In genomic region chr12:131845121-131845520, GRCh38 we compare ENCODE assay signal across 19 cellular contexts. TPM values are rescaled to one million over a fixed set of nuclear protein-coding genes. Genes with fewer than 3 reads are reported as not detected.
DNase-seq lines count a peak whose midpoint lies in the region; ATAC-seq, FAIRE-seq and TF ChIP-seq lines count a peak whose summit lies in the region.
"Had no signal": no experiment of that assay in that cellular context is flagged by ENCODE, and none has a peak within 500 bp of the region (broad histone marks: within the 10 kb centered on the region; RNA-seq: fewer than 3 reads in every experiment).

No MANE protein-coding gene starts in this region.

- H3K36me3 ChIP-seq in BE2C (no peaks in the 10 kb centered on the region), K562 (ENCODE audit: control insufficient read depth, insufficient read depth, low read length) (no peaks in the 10 kb centered on the region)

- H4K20me1 ChIP-seq in K562 (replicated peaks; ENCODE audit: control insufficient read depth, insufficient read depth, low read length), result no peaks in the 10 kb centered on the region

- no peak overlapping the region for H3K9ac ChIP-seq in K562 (ENCODE audit: insufficient read depth in 1 of 2, low read depth in 2 of 2, low read length in 2 of 2)
- H3K9ac ChIP-seq: BLaER1 treated with 17β-estradiol and CSF1 and Interleukin-3, amounts not matched to agents 10 nM and 100 nM had no signal

- intact Hi-C loops in K562 (cut with micrococcal nuclease), result no loop called here

- no peaks in the 10 kb centered on the region for H3K9me3 ChIP-seq in BE2C
- H3K9me3 ChIP-seq in K562 (replicated peaks; ENCODE audit: control insufficient read depth, insufficient read depth, low read depth, low read length), result no peaks in the 10 kb centered on the region
- H3K9me3 ChIP-seq: A549; BLaER1 treated with 17β-estradiol and CSF1 and Interleukin-3, amounts not matched to agents 10 nM and 100 nM had no signal

- in situ Hi-C loops in K562 (cut with MboI), result no loop called here

- H3K9me1 ChIP-seq in K562 (ENCODE audit: control insufficient read depth, insufficient read depth, low read length), result no peaks in the 10 kb centered on the region

- no peak for TF ChIP-seq RAD21 in K562 (CRISPR knock-in tag; conservative IDR thresholded peaks at IDR 0.05 in 1 of 2, IDR thresholded peaks at IDR 0.05 in 1 of 2)

- DNase-seq in DMS79 treated with DMSO at 0.1 percent for 48 hours (lab: John Stamatoyannopoulos, UW) (peak; percentile 8), DMS79 (lab: John Stamatoyannopoulos, UW) (no peak), BE2C (peak; percentile 61), NCI-H69 (lab: John Stamatoyannopoulos, UW) (peak; percentile 61), K562 (ENCODE audit: extremely low read depth in 1 of 4, low spot score in 3 of 4) (no peak), cerebellar nuclear complex (lab: John Stamatoyannopoulos, UW) (no peak), NCI-H345 (lab: John Stamatoyannopoulos, UW) (no peak), AG20443 (ENCODE audit: low spot score) (no peak)
- DNase-seq: CD8-positive, alpha-beta T cell; COR-L47; DMS 273 treated with DMSO at 0.1 percent for 48 hours; DMS53; GDM1; H7 had no signal

- peaks cover 4% of the 10 kb centered on the region; the same call in 1 of the 2 replicates for H3K4me1 ChIP-seq in BE2C
- peaks cover 0 to 40% of the 10 kb centered on the region in 2 experiments; a peak in 2 of 5 replicates for H3K4me1 ChIP-seq in K562 (replicated peaks in 1 of 2; ENCODE audit: control insufficient read depth in 2 of 2, insufficient read depth in 2 of 2, low read length in 2 of 2)
- H3K4me1 ChIP-seq: A549 had no signal

- POLR2A ChIA-PET in K562 (lab: Yijun Ruan, JAX), result interaction anchor here (0.5 kb wide), 1 partner anchor 226 kb away, joined by 4 read pairs; no protein-coding TSS in a partner anchor

- no peak for ATAC-seq in K562
- ATAC-seq: A549; CD8-positive, alpha-beta T cell; GM23338; HepG2 had no signal

- no peak overlapping the region for H3K27ac ChIP-seq in K562 (ENCODE audit: extremely low read depth, low read depth, low read length)
- H3K27ac ChIP-seq: 22Rv1; A549; BLaER1 treated with 17β-estradiol and CSF1 and Interleukin-3, amounts not matched to agents 10 nM and 100 nM had no signal

- BruUV-seq in K562 (replicated peaks; lab: Mats Ljungman, UMichigan), result no TSS peak

- TF ChIP-seq EP300 in K562 (IDR thresholded peaks at IDR 0.05; ENCODE audit: low read length), result no peak

- CTCF ChIA-PET in K562 (lab: Yijun Ruan, JAX; ENCODE audit: low intra/inter-chr PET ratio), result no interaction called here

- no peak for TF ChIP-seq POLR2A in K562 (conservative IDR thresholded peaks at IDR 0.05)

- no peak overlapping the region for H2AFZ ChIP-seq in K562 (ENCODE audit: low read depth, low read length)
- H2AFZ ChIP-seq: GM23338 had no signal

- TF ChIP-seq CTCF in BE2C (IDR thresholded peaks at IDR 0.05; ENCODE audit: low read depth, low read length) (no peak), K562 (IDR thresholded peaks at IDR 0.05 in 2 of 3, conservative IDR thresholded peaks at IDR 0.05 in 1 of 3; ENCODE audit: insufficient read depth in 2 of 3, low read depth in 1 of 3, low read length in 3 of 3) (no peak)

- no peak for FAIRE-seq in K562 (lab: Jason Lieb, UNC)
- FAIRE-seq: A549, HepG2 had no signal

- H3K79me2 ChIP-seq in K562 (ENCODE audit: control insufficient read depth, insufficient read depth, low read length), result no peaks in the 10 kb centered on the region

- no peak overlapping the region for H3K4me3 ChIP-seq in BE2C (ENCODE audit: low read depth, low read length)
- no peak overlapping the region for H3K4me3 ChIP-seq in K562
- H3K4me3 ChIP-seq: A549; BLaER1 treated with 17β-estradiol and CSF1 and Interleukin-3, amounts not matched to agents 10 nM and 100 nM; GM23338 had no signal

- 83% methylated on average over 27 of the region's 29 CpGs for WGBS in K562 (ENCODE audit: insufficient coverage, low coverage, missing lambda C conversion rate)

- H3K27me3 ChIP-seq in BE2C (no peaks in the 10 kb centered on the region), K562 (ENCODE audit: control insufficient read depth in 2 of 2, insufficient read depth in 2 of 2, low read length in 2 of 2) (no peaks in the 10 kb centered on the region)
- H3K27me3 ChIP-seq: BLaER1 treated with 17β-estradiol and CSF1 and Interleukin-3, amounts not matched to agents 10 nM and 100 nM had no signal

- H3K4me2 ChIP-seq in K562 (ENCODE audit: insufficient read depth, low read length), result no peak overlapping the region
- H3K4me2 ChIP-seq: A549; BLaER1 treated with 17β-estradiol and CSF1 and Interleukin-3, amounts not matched to agents 10 nM and 100 nM; GM23338 had no signal

TF ChIP-seq in K562, 482 proteins besides CTCF, POLR2A, EP300 and RAD21:
- no peak for TF ChIP-seq LCOR (CRISPR knock-in tag; IDR thresholded peaks at IDR 0.05)
- TF ChIP-seq, protein P1, sequence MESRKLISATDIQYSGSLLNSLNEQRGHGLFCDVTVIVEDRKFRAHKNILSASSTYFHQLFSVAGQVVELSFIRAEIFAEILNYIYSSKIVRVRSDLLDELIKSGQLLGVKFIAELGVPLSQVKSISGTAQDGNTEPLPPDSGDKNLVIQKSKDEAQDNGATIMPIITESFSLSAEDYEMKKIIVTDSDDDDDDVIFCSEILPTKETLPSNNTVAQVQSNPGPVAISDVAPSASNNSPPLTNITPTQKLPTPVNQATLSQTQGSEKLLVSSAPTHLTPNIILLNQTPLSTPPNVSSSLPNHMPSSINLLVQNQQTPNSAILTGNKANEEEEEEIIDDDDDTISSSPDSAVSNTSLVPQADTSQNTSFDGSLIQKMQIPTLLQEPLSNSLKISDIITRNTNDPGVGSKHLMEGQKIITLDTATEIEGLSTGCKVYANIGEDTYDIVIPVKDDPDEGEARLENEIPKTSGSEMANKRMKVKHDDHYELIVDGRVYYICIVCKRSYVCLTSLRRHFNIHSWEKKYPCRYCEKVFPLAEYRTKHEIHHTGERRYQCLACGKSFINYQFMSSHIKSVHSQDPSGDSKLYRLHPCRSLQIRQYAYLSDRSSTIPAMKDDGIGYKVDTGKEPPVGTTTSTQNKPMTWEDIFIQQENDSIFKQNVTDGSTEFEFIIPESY (CRISPR knock-in tag; IDR thresholded peaks at IDR 0.05), result peak; percentile 22; the same call in 1 of the 2 replicates
- no peak for TF ChIP-seq ZNF449 (CRISPR knock-in tag; IDR thresholded peaks at IDR 0.05)

RNA-seq across cellular contexts. Expression of gene MMP17, which starts 16.9 kb away (rescaled TPM):
- polyA plus RNA-seq in BE2C (2012; ENCODE audit: insufficient read depth, insufficient read length, low read depth), result 3.2 TPM
- total RNA-seq in K562 (2011; cell fraction: chromatin; rRNA removed; ENCODE audit: low replicate concordance), result 65.7 and 167 TPM in 2 replicates
- 84.0 and 92.2 TPM in 2 replicates for total RNA-seq in K562 (2011; cell fraction: nucleolus; rRNA removed)
- 68.9 and 73.7 TPM in 2 replicates for total RNA-seq in K562 (2011; cell fraction: nucleoplasm; rRNA removed)
- total RNA-seq in K562 (2014; rRNA removed) (12.7 and 17.5 TPM in 2 replicates), K562 (2014; rRNA removed; fragmentation: Illumina TruSeq; extraction: Trizol) (0.93 and 1.1 TPM in 2 replicates), K562 (2015; rRNA removed; fragmentation: Illumina TruSeq; extraction: Trizol) (4.0 and 4.6 TPM in 2 replicates), K562 (2021) (18.0 and 20.1 TPM in 2 replicates)
- polyA plus RNA-seq in K562 (2011; rRNA removed) (17.1 and 57.8 TPM in 2 replicates), K562 (2014; fragmentation: Illumina TruSeq; extraction: Trizol) (5.0 and 11.6 TPM in 2 replicates), K562 (2014; fragmentation: Nextera tagmentation; extraction: Ambion mirVana) (not detected), K562 (2014; rRNA removed) (21.2 and 24.1 TPM in 2 replicates)
- polyA plus RNA-seq in K562 (2011; cell fraction: cytosol; rRNA removed), result 29.3 and 39.3 TPM in 2 replicates
- 170 and 193 TPM in 2 replicates for polyA plus RNA-seq in K562 (2011; cell fraction: nucleus; rRNA removed)
- polyA plus RNA-seq in K562 (2012), result 17.2 and 26.5 TPM in 2 replicates
- polyA minus RNA-seq in K562 (2011; rRNA and poly(A)+ RNA removed), result 4.9 and 7.1 TPM in 2 replicates
- 13.5 and 30.6 TPM in 2 replicates for polyA minus RNA-seq in K562 (2011; cell fraction: cytosol; rRNA and poly(A)+ RNA removed)
- polyA minus RNA-seq in K562 (2011; cell fraction: nucleus; rRNA and poly(A)+ RNA removed), result 25.7 and 56.9 TPM in 2 replicates

RNA-seq across cellular contexts. Expression of gene ULK1, which starts 49.3 kb away (rescaled TPM):
- 43.2 TPM for polyA plus RNA-seq in BE2C (2012; ENCODE audit: insufficient read depth, insufficient read length, low read depth)
- total RNA-seq in K562 (2011; cell fraction: chromatin; rRNA removed; ENCODE audit: low replicate concordance), result 40.7 and 125 TPM in 2 replicates
- total RNA-seq in K562 (2011; cell fraction: nucleolus; rRNA removed), result 72.5 and 83.8 TPM in 2 replicates
- 47.5 and 50.5 TPM in 2 replicates for total RNA-seq in K562 (2011; cell fraction: nucleoplasm; rRNA removed)
- total RNA-seq in K562 (2014; rRNA removed), result 4.2 and 5.6 TPM in 2 replicates
- 0.83 and 0.98 TPM in 2 replicates for total RNA-seq in K562 (2014; rRNA removed; fragmentation: Illumina TruSeq; extraction: Trizol)
- 2.0 and 3.6 TPM in 2 replicates for total RNA-seq in K562 (2015; rRNA removed; fragmentation: Illumina TruSeq; extraction: Trizol)
- 17.3 and 29.4 TPM in 2 replicates for total RNA-seq in K562 (2021)
- 3.2 and 6.2 TPM in 2 replicates for polyA plus RNA-seq in K562 (2011; rRNA removed)
- 2.1 and 4.1 TPM in 2 replicates for polyA plus RNA-seq in K562 (2011; cell fraction: cytosol; rRNA removed)
- 62.1 and 86.4 TPM in 2 replicates for polyA plus RNA-seq in K562 (2011; cell fraction: nucleus; rRNA removed)
- 12.1 and 39.2 TPM in 2 replicates for polyA plus RNA-seq in K562 (2012)
- 2.5 and 9.1 TPM in 2 replicates for polyA plus RNA-seq in K562 (2014; fragmentation: Illumina TruSeq; extraction: Trizol)
- under 1 TPM; 0.15 to 0.29 TPM for polyA plus RNA-seq in K562 (2014; fragmentation: Nextera tagmentation; extraction: Ambion mirVana)
- 13.2 and 16.9 TPM in 2 replicates for polyA plus RNA-seq in K562 (2014; rRNA removed)
- 1.3 and 1.8 TPM in 2 replicates for polyA minus RNA-seq in K562 (2011; rRNA and poly(A)+ RNA removed)
- 3.1 and 11.4 TPM in 2 replicates for polyA minus RNA-seq in K562 (2011; cell fraction: cytosol; rRNA and poly(A)+ RNA removed)
- 15.5 and 15.9 TPM in 2 replicates for polyA minus RNA-seq in K562 (2011; cell fraction: nucleus; rRNA and poly(A)+ RNA removed)

Comparison
In these comparisons a context has a peak if more than half of its experiments do, and no peak if none do; other contexts are left out.
1. DNase-seq: peak in DMS79 treated with DMSO at 0.1 percent for 48 hours (single experiment), BE2C (single experiment) and NCI-H69 (single experiment); none in DMS79 (single experiment), K562 (0 of 4), cerebellar nuclear complex (0 of 2), NCI-H345 (single experiment) and AG20443 (single experiment).